In the genomic region with DNA sequence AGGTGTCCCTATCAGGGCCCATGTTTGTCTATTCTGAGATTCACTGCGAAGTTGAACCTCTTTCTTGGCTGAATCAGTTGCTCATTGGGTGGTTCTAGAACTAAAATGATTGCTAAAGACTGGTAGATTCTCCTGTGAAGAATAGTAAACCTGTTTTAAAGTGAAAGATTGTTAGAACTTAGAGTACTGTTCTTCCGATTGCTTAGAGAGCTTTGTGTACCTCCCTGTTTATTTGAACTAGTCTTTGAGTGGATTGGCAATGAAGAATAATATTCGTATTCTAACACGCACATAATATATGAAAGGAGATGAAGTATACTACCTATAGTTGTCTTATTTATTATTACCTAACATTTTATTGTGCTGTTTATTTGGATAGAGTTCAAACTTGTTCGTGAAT, we compare ENCODE assay signal across 30 cellular contexts.
"Had no signal": no experiment of that assay in that cellular context is flagged by ENCODE, and none has a peak within 500 bp of the region (broad histone marks: within the 10 kb centered on the region; RNA-seq: fewer than 3 reads in every experiment).

No MANE protein-coding gene starts in this region.

- H3K4me1 ChIP-seq: adrenal gland, body of pancreas, colonic mucosa, esophagus squamous epithelium, gastroesophageal sphincter had no signal

- H3K27ac ChIP-seq: adrenal gland, body of pancreas, colonic mucosa, epithelial cell of prostate, esophagus squamous epithelium, gastroesophageal sphincter had no signal

- H3K27me3 ChIP-seq: adrenal gland, body of pancreas, colonic mucosa, esophagus squamous epithelium, gastroesophageal sphincter had no signal

- ATAC-seq: activated naive CD8-positive, alpha-beta T cell treated with anti-CD3 and anti-CD28 coated beads, Interleukin-2, amount 50 U/mL, for 24 hours; activated T-cell treated with anti-CD3 and anti-CD28 coated beads, Interleukin-2, amount 50 U/mL, for 72 hours; activated T-helper 17 cell treated with anti-CD3 and anti-CD28 coated beads, Interleukin-2, amount 50 U/mL, for 72 hours; body of pancreas; gastroesophageal sphincter had no signal

- H3K36me3 ChIP-seq: adrenal gland, colonic mucosa, esophagus squamous epithelium, gastroesophageal sphincter had no signal

- H3K27me3 Mint-ChIP-seq: activated CD4-positive, alpha-beta memory T cell treated with anti-CD3 and anti-CD28 coated beads, Interleukin-2, amount 10 ng/mL, durations not matched to agents 7 days and 5 days; activated CD4-positive, alpha-beta T cell treated with anti-CD3 and anti-CD28 coated beads, Interleukin-2, amount 10 ng/mL, durations not matched to agents 7 days and 5 days; activated naive CD8-positive, alpha-beta T cell; activated naive CD8-positive, alpha-beta T cell treated with anti-CD3 and anti-CD28 coated beads, Interleukin-2, amount 50 U/mL, for 24 hours; activated T-cell treated with anti-CD3 and anti-CD28 coated beads, Interleukin-2, amount 50 U/mL, for 24 hours; activated T-helper 17 cell treated with anti-CD3 and anti-CD28 coated beads, Interleukin-2, amount 50 U/mL, for 72 hours had no signal

- FAIRE-seq: endometrium, endothelial cell of umbilical vein had no signal

- H3K4me3 Mint-ChIP-seq: activated CD4-positive, alpha-beta memory T cell treated with anti-CD3 and anti-CD28 coated beads, Interleukin-2, amount 10 ng/mL, durations not matched to agents 7 days and 5 days; activated CD4-positive, alpha-beta T cell treated with anti-CD3 and anti-CD28 coated beads, Interleukin-2, amount 10 ng/mL, durations not matched to agents 7 days and 5 days; activated naive CD8-positive, alpha-beta T cell; activated naive CD8-positive, alpha-beta T cell treated with anti-CD3 and anti-CD28 coated beads, Interleukin-2, amount 50 U/mL, for 24 hours; activated T-cell treated with anti-CD3 and anti-CD28 coated beads, Interleukin-2, amount 50 U/mL, for 24 hours; activated T-cell treated with anti-CD3 and anti-CD28 coated beads, Interleukin-2, amount 50 U/mL, for 72 hours; activated T-helper 17 cell treated with anti-CD3 and anti-CD28 coated beads, Interleukin-2, amount 50 U/mL, for 72 hours had no signal

- H3K27ac Mint-ChIP-seq: activated CD4-positive, alpha-beta memory T cell treated with anti-CD3 and anti-CD28 coated beads, Interleukin-2, amount 10 ng/mL, durations not matched to agents 7 days and 5 days; activated CD4-positive, alpha-beta T cell treated with anti-CD3 and anti-CD28 coated beads, Interleukin-2, amount 10 ng/mL, durations not matched to agents 7 days and 5 days; activated naive CD8-positive, alpha-beta T cell; activated naive CD8-positive, alpha-beta T cell treated with anti-CD3 and anti-CD28 coated beads, Interleukin-2, amount 50 U/mL, for 24 hours; activated T-cell treated with anti-CD3 and anti-CD28 coated beads, Interleukin-2, amount 50 U/mL, for 24 hours; activated T-cell treated with anti-CD3 and anti-CD28 coated beads, Interleukin-2, amount 50 U/mL, for 72 hours; activated T-helper 17 cell treated with anti-CD3 and anti-CD28 coated beads, Interleukin-2, amount 50 U/mL, for 72 hours had no signal

- H3K9me3 Mint-ChIP-seq: activated CD4-positive, alpha-beta memory T cell treated with anti-CD3 and anti-CD28 coated beads, Interleukin-2, amount 10 ng/mL, durations not matched to agents 7 days and 5 days; activated CD4-positive, alpha-beta T cell treated with anti-CD3 and anti-CD28 coated beads, Interleukin-2, amount 10 ng/mL, durations not matched to agents 7 days and 5 days; activated naive CD8-positive, alpha-beta T cell treated with anti-CD3 and anti-CD28 coated beads, Interleukin-2, amount 50 U/mL, for 24 hours; activated T-cell treated with anti-CD3 and anti-CD28 coated beads, Interleukin-2, amount 50 U/mL, for 24 hours had no signal

- DNase-seq: activated CD4-positive, alpha-beta memory T cell treated with anti-CD3 and anti-CD28 coated beads, Interleukin-2, amount 10 ng/mL, durations not matched to agents 7 days and 5 days; activated CD4-positive, alpha-beta T cell treated with anti-CD3 and anti-CD28 coated beads for 1 hour; activated CD4-positive, alpha-beta T cell treated with anti-CD3 and anti-CD28 coated beads for 4 hours; activated CD4-positive, alpha-beta T cell treated with anti-CD3 and anti-CD28 coated beads, Interleukin-2, amount 10 ng/mL, durations not matched to agents 7 days and 5 days; activated CD4-positive, alpha-beta T cell treated with anti-CD3 and anti-CD28 coated beads, Interleukin-2, amount 50 U/mL, for 4 hours; activated CD8-positive, alpha-beta memory T cell treated with anti-CD3 and anti-CD28 coated beads, Interleukin-2, amount 50 U/mL, for 48 hours; activated effector memory CD4-positive, alpha-beta T cell treated with Interleukin-2 at 50 U/mL for 16 hours; activated gamma-delta T cell treated with Interleukin-2 at 50 U/mL for 16 hours; activated naive CD4-positive, alpha-beta T cell treated with anti-CD3 and anti-CD28 coated beads, Interleukin-2, amount 50 U/mL, for 16 hours; activated naive CD4-positive, alpha-beta T cell treated with Interleukin-2 at 50 U/mL for 16 hours; activated naive CD8-positive, alpha-beta T cell treated with anti-CD3 and anti-CD28 coated beads, Interleukin-2, amount 50 U/mL, for 24 hours; activated T-cell treated with anti-CD3 and anti-CD28 coated beads for 4 hours; activated T-cell treated with anti-CD3 and anti-CD28 coated beads, Interleukin-2, amount 50 U/mL, for 24 hours; activated T-cell treated with anti-CD3 and anti-CD28 coated beads, Interleukin-2, amount 50 U/mL, for 72 hours; adrenal gland; amygdala; aorta; body of pancreas; caudate nucleus; colonic mucosa; effector CD8-positive, alpha-beta T cell; esophagus squamous epithelium; foreskin melanocyte; T-helper 2 cell had no signal

- H3K9me3 ChIP-seq: adrenal gland, body of pancreas, colonic mucosa, esophagus squamous epithelium, gastroesophageal sphincter had no signal

- H3K4me3 ChIP-seq: adrenal gland, body of pancreas, colonic mucosa, esophagus squamous epithelium, gastroesophageal sphincter had no signal
